In genomic region chr14:29493849-29494248, GRCh38 we compare ENCODE assay signal across 28 cellular contexts.
"Had no signal": no experiment of that assay in that cellular context is flagged by ENCODE, and none has a peak within 500 bp of the region (broad histone marks: within the 10 kb centered on the region; RNA-seq: fewer than 3 reads in every experiment).

No MANE protein-coding gene starts in this region.

- H3K36me3 ChIP-seq: colonic mucosa, esophagus muscularis mucosa, esophagus squamous epithelium, gastrocnemius medialis, gastroesophageal sphincter, heart left ventricle, heart right ventricle had no signal

- H3K27ac ChIP-seq: colonic mucosa, coronary artery, dorsolateral prefrontal cortex, epithelial cell of prostate, esophagus muscularis mucosa, esophagus squamous epithelium, foreskin keratinocyte, gastrocnemius medialis, gastroesophageal sphincter, heart left ventricle, heart right ventricle had no signal

- FAIRE-seq: colon, endometrium, endothelial cell of umbilical vein, frontal cortex had no signal

- ATAC-seq: effector memory CD8-positive, alpha-beta T cell; esophagus mucosa; foreskin keratinocyte; gastrocnemius medialis; gastroesophageal sphincter; heart left ventricle; heart right ventricle had no signal

- H3K4me1 ChIP-seq: colonic mucosa, esophagus muscularis mucosa, esophagus squamous epithelium, foreskin keratinocyte, gastrocnemius medialis, gastroesophageal sphincter, heart left ventricle, heart right ventricle had no signal

- H3K4me3 ChIP-seq: colonic mucosa, coronary artery, dorsolateral prefrontal cortex, esophagus muscularis mucosa, esophagus squamous epithelium, gastrocnemius medialis, gastroesophageal sphincter, heart left ventricle, heart right ventricle had no signal

- DNase-seq: colonic mucosa; cortex of kidney; dermis blood vessel endothelial cell; dorsolateral prefrontal cortex; effector CD4-positive, alpha-beta T cell; effector CD8-positive, alpha-beta T cell; effector memory CD4-positive, alpha-beta T cell; effector memory CD8-positive, alpha-beta T cell; endodermal cell; erythroblast; esophagus squamous epithelium; foreskin fibroblast; foreskin keratinocyte; foreskin melanocyte; gastrocnemius medialis; glutamatergic neuron; head of caudate nucleus; heart left ventricle; heart right ventricle had no signal

- H3K9me3 ChIP-seq: colonic mucosa, esophagus muscularis mucosa, esophagus squamous epithelium, gastrocnemius medialis, gastroesophageal sphincter, heart left ventricle had no signal

- H3K27me3 ChIP-seq: colonic mucosa, dorsolateral prefrontal cortex, esophagus muscularis mucosa, esophagus squamous epithelium, foreskin keratinocyte, gastrocnemius medialis, gastroesophageal sphincter, heart left ventricle had no signal
